Comparison of ENCODE assay signal across 8 cellular contexts in the genomic region with DNA sequence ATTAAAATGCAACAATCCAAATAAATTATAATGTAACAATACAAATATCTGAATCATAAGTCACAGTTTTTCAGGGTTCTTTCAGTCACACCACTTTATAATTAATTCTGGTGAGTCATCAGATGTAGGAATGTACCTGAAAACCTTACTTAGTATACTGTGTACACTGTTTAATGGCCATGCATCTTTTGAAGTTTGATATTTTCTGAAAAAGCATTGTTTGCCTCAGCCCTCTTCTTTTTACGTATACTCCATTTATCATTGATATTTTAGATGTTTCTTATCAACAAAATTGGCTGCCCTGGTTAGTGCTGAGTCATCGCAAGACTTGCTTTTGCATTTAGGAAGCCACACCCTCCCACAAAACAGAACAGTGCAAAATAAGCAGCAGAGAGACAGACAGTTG.
DNase-seq lines count a peak whose midpoint lies in the region; ATAC-seq and TF ChIP-seq lines count a peak whose summit lies in the region.

No MANE protein-coding gene starts in this region.

- H3K36me3 ChIP-seq in colonic mucosa, result no peaks in the 10 kb centered on the region

- no peak overlapping the region for H3K4me3 Mint-ChIP-seq in activated T-cell treated with anti-CD3 and anti-CD28 coated beads, Interleukin-2, amount 50 U/mL, for 24 hours

- H3K27ac Mint-ChIP-seq in activated T-cell treated with anti-CD3 and anti-CD28 coated beads, Interleukin-2, amount 50 U/mL, for 24 hours, result no peak overlapping the region

- DNase-seq in AG08395 (ENCODE audit: low spot score) (peak; percentile 17), HPDE6-E6E7 (ENCODE audit: extremely low spot score) (peak; percentile 14), colonic mucosa (peak; percentile 39), NCI-H2029 treated with DMSO at 0.1 percent for 48 hours (lab: John Stamatoyannopoulos, UW) (no peak)
- DNase-seq in activated T-cell treated with anti-CD3 and anti-CD28 coated beads, Interleukin-2, amount 50 U/mL, for 24 hours, result no peak

- peaks cover 14% of the 10 kb centered on the region for H3K36me3 Mint-ChIP-seq in activated T-cell treated with anti-CD3 and anti-CD28 coated beads, Interleukin-2, amount 50 U/mL, for 24 hours (ENCODE audit: low read depth)

- H3K27me3 Mint-ChIP-seq in activated T-cell treated with anti-CD3 and anti-CD28 coated beads, Interleukin-2, amount 50 U/mL, for 24 hours, result no peaks in the 10 kb centered on the region

- H3K27ac ChIP-seq in colonic mucosa, result no peak overlapping the region

- intact Hi-C loops in colonic mucosa (cut with DNase I), result no loop called here

- no peak overlapping the region for H3K9ac ChIP-seq in colonic mucosa (ENCODE audit: low read depth in 2 of 2, low read length in 2 of 2)

- H3K9me3 Mint-ChIP-seq in activated T-cell treated with anti-CD3 and anti-CD28 coated beads, Interleukin-2, amount 50 U/mL, for 24 hours, result no peaks in the 10 kb centered on the region

- peaks cover 3% of the 10 kb centered on the region for H3K4me1 Mint-ChIP-seq in activated T-cell treated with anti-CD3 and anti-CD28 coated beads, Interleukin-2, amount 50 U/mL, for 24 hours (ENCODE audit: low read depth)

- H3K4me1 ChIP-seq in colonic mucosa, result peaks cover 4% of the 10 kb centered on the region

- no peaks in the 10 kb centered on the region for H3K9me3 ChIP-seq in colonic mucosa

- ATAC-seq in GM18909 (IDR thresholded peaks at IDR 0.05; ENCODE audit: poor library complexity, unreplicated experiment) (peak; percentile 68), HG03457 (IDR thresholded peaks at IDR 0.05; ENCODE audit: unreplicated experiment) (no peak), GM21367 (IDR thresholded peaks at IDR 0.05; ENCODE audit: unreplicated experiment) (no peak)

- no peaks in the 10 kb centered on the region for H3K27me3 ChIP-seq in colonic mucosa

- no peak overlapping the region for H3K4me3 ChIP-seq in colonic mucosa

- no peak for TF ChIP-seq CTCF in colonic mucosa (IDR thresholded peaks at IDR 0.05)

Comparison
In these comparisons a context has a peak if more than half of its experiments do, and no peak if none do; other contexts are left out.
1. DNase-seq: peak in AG08395 (single experiment), HPDE6-E6E7 (single experiment) and colonic mucosa (single experiment); none in NCI-H2029 treated with DMSO at 0.1 percent for 48 hours (single experiment) and activated T-cell treated with anti-CD3 and anti-CD28 coated beads, Interleukin-2, amount 50 U/mL, for 24 hours (single experiment).